ENCODE assay signal across 8 cellular contexts in genomic region chr6:110682460-110682853, GRCh38.
DNase-seq lines count a peak whose midpoint lies in the region; ATAC-seq and TF ChIP-seq lines count a peak whose summit lies in the region.

No MANE protein-coding gene starts in this region.

- CTCF ChIA-PET in BJ (lab: Yijun Ruan, JAX): interaction anchor here (0.8 to 3.7 kb wide), 24 partner anchors 9 to 329 kb away, joined by 3 to 29 read pairs (median 4); partner anchors contain the start of gene CDK19

- 0% methylated on average over 1 of the region's 1 CpG for WGBS in right lobe of liver (ENCODE audit: insufficient coverage, low coverage, low lambda C conversion rate, missing lambda C conversion rate)

- H3K27ac ChIP-seq in WERI-Rb-1 (no peak overlapping the region), coronary artery (no peak overlapping the region), right lobe of liver (peak overlapping the region in 2 of 3 donors; percentile 68 to 88)

- POLR2A ChIA-PET in BJ (lab: Charles Lee): interaction anchor here (1.9 kb wide), 1 partner anchor 192 kb away, joined by 7 read pairs; the partner anchor contains the start of gene AMD1

- peaks cover 0 to 18% (median 6%) of the 10 kb centered on the region in 4 donors for H3K4me1 ChIP-seq in right lobe of liver

- intact Hi-C loops in right lobe of liver (cut with DNase I): loop anchor here in 1 of 2 donors (5.0 kb wide), 1 partner anchor 265 kb away; no protein-coding TSS in a partner anchor

- ATAC-seq in GM19023 (IDR thresholded peaks at IDR 0.05; ENCODE audit: unreplicated experiment) (peak; percentile 95), HG03139 (IDR thresholded peaks at IDR 0.05; ENCODE audit: unreplicated experiment) (peak; percentile 97), right lobe of liver (peak; percentile 91 to 96 (median 94))

- peak; percentile 69 for TF ChIP-seq CTCF in BJ (IDR thresholded peaks at IDR 0.05; ENCODE audit: insufficient read depth, low read depth, low read length)
- TF ChIP-seq CTCF in WERI-Rb-1 (IDR thresholded peaks at IDR 0.05; ENCODE audit: low read depth, low read length): peak; percentile 56
- TF ChIP-seq CTCF in coronary artery (IDR thresholded peaks at IDR 0.05): peak; percentile 54
- peak; percentile 71 to 89 (median 74) for TF ChIP-seq CTCF in right lobe of liver (IDR thresholded peaks at IDR 0.05)

- TF ChIP-seq POLR2A in right lobe of liver (IDR thresholded peaks at IDR 0.05): no peak

- no peaks in the 10 kb centered on the region for H3K36me3 ChIP-seq in BJ (ENCODE audit: control insufficient read depth, insufficient read depth, low read length)
- no peaks in the 10 kb centered on the region for H3K36me3 ChIP-seq in WERI-Rb-1
- H3K36me3 ChIP-seq in right lobe of liver: no peaks in the 10 kb centered on the region

- H3K9me3 ChIP-seq in WERI-Rb-1 (ENCODE audit: severe bottlenecking) (no peaks in the 10 kb centered on the region), right lobe of liver (no peaks in the 10 kb centered on the region)

- H3K4me3 ChIP-seq in BJ (ENCODE audit: low read depth, low read length) (no peak overlapping the region), WERI-Rb-1 (ENCODE audit: low read depth, low read length) (no peak overlapping the region), coronary artery (no peak overlapping the region), right lobe of liver (no peak overlapping the region)

- H3K27me3 ChIP-seq in BJ (ENCODE audit: control insufficient read depth, insufficient read depth, low read length) (no peaks in the 10 kb centered on the region), WERI-Rb-1 (ENCODE audit: insufficient read depth, low read depth, severe bottlenecking) (no peaks in the 10 kb centered on the region), right lobe of liver (no peaks in the 10 kb centered on the region)

- DNase-seq in BJ (ENCODE audit: low read depth): no peak
- peak; percentile 85 for DNase-seq in NCI-H2196 (lab: John Stamatoyannopoulos, UW; ENCODE audit: unreplicated experiment)
- DNase-seq in WERI-Rb-1: peak; percentile 61
- no peak for DNase-seq in coronary artery (ENCODE audit: low spot score)
- peak in 1 of 3 donors; percentile 74 for DNase-seq in right lobe of liver
- DNase-seq in stimulated activated CD8-positive, alpha-beta memory T cell treated with anti-CD3 and anti-CD28 coated beads, Interleukin-12 subunit alpha, Interleukin-12 subunit beta, amount 100 ng/mL, for 24 hours (ENCODE audit: extremely low read depth): peak; percentile 12

Comparison
In these comparisons a context has a peak if more than half of its experiments do, and no peak if none do; other contexts are left out.
1. DNase-seq: peak in NCI-H2196 (single experiment), WERI-Rb-1 (single experiment) and stimulated activated CD8-positive, alpha-beta memory T cell treated with anti-CD3 and anti-CD28 coated beads, Interleukin-12 subunit alpha, Interleukin-12 subunit beta, amount 100 ng/mL, for 24 hours (single experiment); none in BJ (single experiment) and coronary artery (single experiment).
2. H3K27ac ChIP-seq: peak in right lobe of liver (2 of 3); none in WERI-Rb-1 (single experiment) and coronary artery (0 of 2).
3. Peak in every context shown above with its lines, with median percentiles within 50 percentile points of each other: CTCF ChIP-seq and ATAC-seq.